Comparison of ENCODE assay signal across 8 cellular contexts in the genomic region with DNA sequence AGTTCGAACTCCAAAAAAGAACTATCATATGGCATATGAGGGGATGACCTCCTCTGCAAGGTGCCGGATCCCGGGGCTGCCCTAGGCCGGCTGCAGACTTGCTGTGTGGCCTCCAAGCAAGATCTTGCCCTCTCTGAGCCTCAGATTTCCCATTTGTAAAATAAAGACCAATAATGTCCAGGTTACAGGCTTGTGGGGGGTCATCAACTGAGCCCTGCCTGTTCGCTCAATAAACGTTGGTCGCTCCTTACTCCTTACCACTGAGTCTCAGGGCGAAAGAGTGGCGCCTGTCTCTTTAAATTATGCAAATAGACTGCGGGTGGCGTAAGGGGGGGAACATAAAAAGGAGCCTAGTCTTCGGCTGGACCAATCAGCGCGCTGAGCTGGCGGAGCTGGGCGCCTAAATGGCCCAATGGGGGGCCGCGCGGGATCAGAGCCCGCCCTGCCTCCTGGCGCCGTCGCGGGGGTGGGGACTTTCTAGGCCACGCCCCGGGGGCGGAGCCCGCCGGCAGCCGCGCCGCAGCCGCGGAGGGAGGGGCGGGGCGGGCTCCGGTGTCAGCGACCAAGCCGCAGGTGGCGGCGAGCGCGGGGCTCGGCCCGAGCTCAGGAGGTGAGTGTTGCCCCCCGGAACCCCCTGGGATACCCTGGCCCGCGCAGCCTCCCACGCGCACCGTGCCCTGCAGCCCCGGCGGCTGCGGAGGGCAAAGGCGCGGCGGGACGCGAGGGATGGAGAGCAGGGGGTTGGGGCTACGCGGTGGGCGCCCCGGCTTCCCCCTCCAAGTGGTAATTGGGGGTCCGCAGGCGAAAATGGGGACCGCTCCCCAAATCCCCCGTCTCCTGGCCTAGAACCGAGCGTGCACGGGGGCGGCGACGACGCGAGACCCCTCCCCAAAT. TPM values are rescaled to one million over a fixed set of nuclear protein-coding genes. Genes with fewer than 3 reads are reported as not detected.
DNase-seq lines count a peak whose midpoint lies in the region; ATAC-seq and TF ChIP-seq lines count a peak whose summit lies in the region.

No MANE protein-coding gene starts in this region.

- no peaks in the 10 kb centered on the region for H3K36me3 ChIP-seq in GM06990 (ENCODE audit: control insufficient read depth, insufficient read depth, low read length)
- H3K36me3 ChIP-seq in thymus (ENCODE audit: control insufficient read depth, insufficient read depth) = no peaks in the 10 kb centered on the region

- no peaks in the 10 kb centered on the region for H3K27me3 Mint-ChIP-seq in activated naive CD8-positive, alpha-beta T cell
- H3K27me3 Mint-ChIP-seq in osteocyte (ENCODE audit: unreplicated experiment) = no peaks in the 10 kb centered on the region

- 6% methylated on average over 75 of the region's 75 CpGs for WGBS in thymus

- H3K4me1 ChIP-seq in thymus (ENCODE audit: control insufficient read depth, insufficient read depth, low read length) = peaks cover 24% of the 10 kb centered on the region

- H3K27ac ChIP-seq in thymus (ENCODE audit: low read depth) = peak overlapping the region; percentile 43

- peak overlapping the region; percentile 78 for H3K4me3 ChIP-seq in GM06990 (replicated peaks; ENCODE audit: low read depth, low read length)
- peak overlapping the region; percentile 83 for H3K4me3 ChIP-seq in thymus (ENCODE audit: low read length)

- peak overlapping the region; percentile 72 for H3K4me3 Mint-ChIP-seq in activated naive CD8-positive, alpha-beta T cell
- H3K4me3 Mint-ChIP-seq in osteocyte (ENCODE audit: unreplicated experiment) = peak overlapping the region; percentile 62

- H3K4me1 Mint-ChIP-seq in activated naive CD8-positive, alpha-beta T cell (ENCODE audit: low read depth) = peaks cover 44% of the 10 kb centered on the region
- H3K4me1 Mint-ChIP-seq in osteocyte (ENCODE audit: unreplicated experiment) = peaks cover 3% of the 10 kb centered on the region

- TF ChIP-seq CTCF in GM06990 (IDR thresholded peaks at IDR 0.05; ENCODE audit: insufficient read depth, low read length, poor library complexity, severe bottlenecking) (no peak), osteocyte (IDR thresholded peaks at IDR 0.05) (no peak)

- no peaks in the 10 kb centered on the region for H3K36me3 Mint-ChIP-seq in activated naive CD8-positive, alpha-beta T cell
- no peaks in the 10 kb centered on the region for H3K36me3 Mint-ChIP-seq in osteocyte (ENCODE audit: unreplicated experiment)

- H3K9me3 ChIP-seq in thymus (ENCODE audit: control insufficient read depth) = no peaks in the 10 kb centered on the region

- intact Hi-C loops in head of caudate nucleus (cut with DNase I) = no loop called here

- ATAC-seq in HG02623 (IDR thresholded peaks at IDR 0.05; ENCODE audit: unreplicated experiment) = peak; percentile 56

- peak overlapping the region; percentile 28 for H3K27ac Mint-ChIP-seq in activated naive CD8-positive, alpha-beta T cell
- no peak overlapping the region for H3K27ac Mint-ChIP-seq in osteocyte (ENCODE audit: unreplicated experiment)

- DNase-seq in GM06990 (ENCODE audit: extremely low read depth, insufficient read length) (peak; percentile 92), NCI-H1105 (lab: John Stamatoyannopoulos, UW) (peak; percentile 92), SKM-1 (lab: John Stamatoyannopoulos, UW; ENCODE audit: unreplicated experiment) (peak; percentile 92), head of caudate nucleus (peak; percentile 96 to 99 (median 98)), osteocyte (ENCODE audit: extremely low spot score, unreplicated experiment) (peak; percentile 96)

- H3K9me3 Mint-ChIP-seq in activated naive CD8-positive, alpha-beta T cell (ENCODE audit: low read depth) = no peaks in the 10 kb centered on the region
- H3K9me3 Mint-ChIP-seq in osteocyte (ENCODE audit: unreplicated experiment) = no peaks in the 10 kb centered on the region

- no peaks in the 10 kb centered on the region for H3K27me3 ChIP-seq in GM06990 (replicated peaks; ENCODE audit: control insufficient read depth, insufficient read depth, low read length)
- no peaks in the 10 kb centered on the region for H3K27me3 ChIP-seq in thymus (ENCODE audit: control insufficient read depth, insufficient read depth)

RNA-seq across cellular contexts. Expression of a gene that starts 3.8 kb away (rescaled TPM):
- 0.56 and 1.0 TPM in 2 replicates for total RNA-seq in osteocyte
- 28.2 TPM for polyA plus RNA-seq in thymus

RNA-seq across cellular contexts. Expression of a gene that starts 28.2 kb away (rescaled TPM):
- 56.5 and 63.1 TPM in 2 replicates for total RNA-seq in osteocyte
- 17.5 TPM for polyA plus RNA-seq in thymus

RNA-seq across cellular contexts. Expression of a gene that starts 47.5 kb away (rescaled TPM):
- not detected in 2 replicates for total RNA-seq in osteocyte
- 1.0 TPM for polyA plus RNA-seq in thymus

RNA-seq across cellular contexts. Expression of a gene that starts 59.3 kb away (rescaled TPM):
- 1.3 and 1.6 TPM in 2 replicates for total RNA-seq in osteocyte
- 0.32 TPM for polyA plus RNA-seq in thymus

Comparison
In these comparisons a context has a peak if more than half of its experiments do, and no peak if none do; other contexts are left out.
1. Peak in every context shown above with its lines: DNase-seq, ATAC-seq, H3K4me3 ChIP-seq and H3K27ac ChIP-seq.